In genomic region chr4:97987019-97987648, GRCh38 we compare ENCODE assay signal across 8 cellular contexts.
A peak's percentile ranks its signal among the peaks of the same experiment; 100 is the strongest.
DNase-seq lines count a peak whose midpoint lies in the region; ATAC-seq and TF ChIP-seq lines count a peak whose summit lies in the region.

No MANE protein-coding gene starts in this region.

- ATAC-seq in DND-41 (ENCODE audit: insufficient read depth, low read depth) (peak; percentile 69), left lung (peak; percentile 53), HG02885 (IDR thresholded peaks at IDR 0.05; ENCODE audit: poor library complexity, unreplicated experiment) (no peak)

- intact Hi-C loops in left lung (cut with DNase I): no loop called here
- intact Hi-C loops in CD4-positive, alpha-beta memory T cell (cut with micrococcal nuclease): no loop called here
- intact Hi-C loops in activated CD4-positive, alpha-beta T cell treated with anti-CD3 and anti-CD28 coated beads, Interleukin-2, amount 10 ng/mL, durations not matched to agents 24 days and 14 days (cut with micrococcal nuclease): no loop called here

- H3K27ac ChIP-seq in DND-41 (ENCODE audit: low read length) (no peak overlapping the region), left lung (no peak overlapping the region)
- no peak overlapping the region for H3K27ac ChIP-seq in CD4-positive, alpha-beta memory T cell (ENCODE audit: low read depth, low read length)

- peaks cover 0 to 5% (median 0%) of the 10 kb centered on the region in 8 donors for H3K9me3 Mint-ChIP-seq in CD4-positive, alpha-beta memory T cell
- H3K9me3 Mint-ChIP-seq in activated CD4-positive, alpha-beta T cell treated with anti-CD3 and anti-CD28 coated beads, Interleukin-2, amount 10 ng/mL, durations not matched to agents 24 days and 14 days: no peaks in the 10 kb centered on the region

- H3K27me3 ChIP-seq in DND-41 (ENCODE audit: insufficient read depth, low read length, poor library complexity) (no peaks in the 10 kb centered on the region), adipocyte (replicated peaks; ENCODE audit: control insufficient read depth, insufficient read depth, low read length) (no peaks in the 10 kb centered on the region), left lung (no peaks in the 10 kb centered on the region)
- no peaks in the 10 kb centered on the region for H3K27me3 ChIP-seq in CD4-positive, alpha-beta memory T cell (ENCODE audit: insufficient read depth, low read length)

- TF ChIP-seq CTCF in DND-41 (IDR thresholded peaks at IDR 0.05; ENCODE audit: borderline replicate concordance, extremely low read depth, low read length, poor library complexity, severe bottlenecking) (peak; percentile 79), left lung (IDR thresholded peaks at IDR 0.05) (peak in 1 of 2 donors; percentile 16)

- DNase-seq in DND-41 (peak; percentile 25), LoVo (ENCODE audit: low spot score) (peak; percentile 25), adipocyte (ENCODE audit: low read depth) (peak; percentile 35), left lung (no peak), cortex of kidney (lab: John Stamatoyannopoulos, UW) (no peak)
- no peak for DNase-seq in CD4-positive, alpha-beta memory T cell
- no peak for DNase-seq in activated CD4-positive, alpha-beta T cell treated with anti-CD3 and anti-CD28 coated beads, Interleukin-2, amount 10 ng/mL, durations not matched to agents 24 days and 14 days

- POLR2A ChIA-PET in CD4-positive, alpha-beta memory T cell (lab: Charles Lee; ENCODE audit: partially characterized antibody): no interaction called here

- H3K27ac Mint-ChIP-seq in CD4-positive, alpha-beta memory T cell: no peak overlapping the region
- H3K27ac Mint-ChIP-seq in activated CD4-positive, alpha-beta T cell treated with anti-CD3 and anti-CD28 coated beads, Interleukin-2, amount 10 ng/mL, durations not matched to agents 24 days and 14 days: no peak overlapping the region

- H2AFZ ChIP-seq in DND-41 (ENCODE audit: low read depth, low read length): no peak overlapping the region

- H3K4me1 Mint-ChIP-seq in CD4-positive, alpha-beta memory T cell: no peaks in the 10 kb centered on the region
- no peaks in the 10 kb centered on the region for H3K4me1 Mint-ChIP-seq in activated CD4-positive, alpha-beta T cell treated with anti-CD3 and anti-CD28 coated beads, Interleukin-2, amount 10 ng/mL, durations not matched to agents 24 days and 14 days

- H3K9ac ChIP-seq in DND-41 (ENCODE audit: low read depth, low read length) (no peak overlapping the region), adipocyte (ENCODE audit: low read length) (no peak overlapping the region)

- H3K27me3 Mint-ChIP-seq in CD4-positive, alpha-beta memory T cell: peaks cover 0 to 1% of the 10 kb centered on the region in 2 donors
- no peaks in the 10 kb centered on the region for H3K27me3 Mint-ChIP-seq in activated CD4-positive, alpha-beta T cell treated with anti-CD3 and anti-CD28 coated beads, Interleukin-2, amount 10 ng/mL, durations not matched to agents 24 days and 14 days

- no peak overlapping the region for H3K4me3 ChIP-seq in DND-41 (ENCODE audit: low read depth in 1 of 2, low read length in 2 of 2)
- no peak overlapping the region for H3K4me3 ChIP-seq in adipocyte (ENCODE audit: low read length)
- no peak overlapping the region for H3K4me3 ChIP-seq in left lung
- no peak overlapping the region for H3K4me3 ChIP-seq in CD4-positive, alpha-beta memory T cell (ENCODE audit: low read length in 2 of 2)

- no peaks in the 10 kb centered on the region for H3K36me3 Mint-ChIP-seq in CD4-positive, alpha-beta memory T cell
- H3K36me3 Mint-ChIP-seq in activated CD4-positive, alpha-beta T cell treated with anti-CD3 and anti-CD28 coated beads, Interleukin-2, amount 10 ng/mL, durations not matched to agents 24 days and 14 days (ENCODE audit: low read depth): no peaks in the 10 kb centered on the region

- no peaks in the 10 kb centered on the region for H3K79me2 ChIP-seq in DND-41 (ENCODE audit: insufficient read depth, low read length)

- H3K36me3 ChIP-seq in DND-41 (ENCODE audit: insufficient read depth, low read length) (no peaks in the 10 kb centered on the region), adipocyte (ENCODE audit: control insufficient read depth, insufficient read depth, low read length, severe bottlenecking) (no peaks in the 10 kb centered on the region), left lung (no peaks in the 10 kb centered on the region)
- H3K36me3 ChIP-seq in CD4-positive, alpha-beta memory T cell (ENCODE audit: insufficient read depth, low read length): no peaks in the 10 kb centered on the region

- no peak overlapping the region for H3K4me2 ChIP-seq in DND-41 (ENCODE audit: insufficient read depth, low read length)

- CTCF ChIA-PET in CD4-positive, alpha-beta memory T cell (lab: Charles Lee; ENCODE audit: partially characterized antibody): no interaction called here

- H3K4me3 Mint-ChIP-seq in CD4-positive, alpha-beta memory T cell: no peak overlapping the region
- no peak overlapping the region for H3K4me3 Mint-ChIP-seq in activated CD4-positive, alpha-beta T cell treated with anti-CD3 and anti-CD28 coated beads, Interleukin-2, amount 10 ng/mL, durations not matched to agents 24 days and 14 days

- no peaks in the 10 kb centered on the region for H4K20me1 ChIP-seq in DND-41 (ENCODE audit: insufficient read depth, low read length)

- H3K9me3 ChIP-seq in DND-41 (ENCODE audit: insufficient read depth, low read length, severe bottlenecking): no peaks in the 10 kb centered on the region
- H3K9me3 ChIP-seq in adipocyte (ENCODE audit: control insufficient read depth, low read length): peaks cover under 1% of the 10 kb centered on the region
- H3K9me3 ChIP-seq in left lung: peaks cover 0 to 3% of the 10 kb centered on the region in 2 donors
- no peaks in the 10 kb centered on the region for H3K9me3 ChIP-seq in CD4-positive, alpha-beta memory T cell (ENCODE audit: control insufficient read depth in 1 of 2, low read length in 2 of 2)

- H3K4me1 ChIP-seq in DND-41 (ENCODE audit: insufficient read depth, low read length) (0 out of 2 replicates have a peak, but pooled peaks cover 4% of the 10 kb centered on the region), adipocyte (ENCODE audit: control insufficient read depth, insufficient read depth, low read length) (no peaks in the 10 kb centered on the region), left lung (no peaks in the 10 kb centered on the region)
- H3K4me1 ChIP-seq in CD4-positive, alpha-beta memory T cell (ENCODE audit: insufficient read depth, low read length): no peaks in the 10 kb centered on the region

Comparison
In these comparisons a context has a peak if more than half of its experiments do, and no peak if none do; other contexts are left out.
1. DNase-seq: peak in DND-41 (single experiment), LoVo (single experiment) and adipocyte (single experiment); none in left lung (0 of 2), CD4-positive, alpha-beta memory T cell (0 of 5), cortex of kidney (single experiment) and activated CD4-positive, alpha-beta T cell treated with anti-CD3 and anti-CD28 coated beads, Interleukin-2, amount 10 ng/mL, durations not matched to agents 24 days and 14 days (single experiment).